In genomic region chr6:163122365-163122764, GRCh38 we compare ENCODE assay signal across 1 cellular context.
TF ChIP-seq lines count a peak whose summit lies in the region.

No MANE protein-coding gene starts in this region.

TF ChIP-seq in IMR-90, 13 proteins besides CTCF, POLR2A, EP300 and RAD21 (continued from another document):
- TF ChIP-seq RFX5 (IDR thresholded peaks at IDR 0.05; ENCODE audit: low read depth, low read length) (no peak), MXI1 (IDR thresholded peaks at IDR 0.05; ENCODE audit: borderline replicate concordance, low read depth, low read length) (no peak), SMC3 (IDR thresholded peaks at IDR 0.05; ENCODE audit: low read depth, low read length) (no peak), MAFK (IDR thresholded peaks at IDR 0.05; ENCODE audit: low read depth, low read length) (no peak), RCOR1 (IDR thresholded peaks at IDR 0.05; ENCODE audit: insufficient replicate concordance, low read length) (no peak), USF2 (IDR thresholded peaks at IDR 0.05; ENCODE audit: low read depth, low read length) (no peak), ELK1 (IDR thresholded peaks at IDR 0.05; ENCODE audit: borderline replicate concordance, low read depth, low read length) (no peak)
TF ChIP-seq in IMR-90: peak in this region for 0.
